In genomic region chr14:65226824-65227604, GRCh38 we compare ENCODE assay signal across 11 cellular contexts.
A peak's percentile ranks its signal among the peaks of the same experiment; 100 is the strongest.
DNase-seq lines count a peak whose midpoint lies in the region; ATAC-seq, FAIRE-seq and TF ChIP-seq lines count a peak whose summit lies in the region.
"Had no signal": no experiment of that assay in that cellular context is flagged by ENCODE, and none has a peak within 500 bp of the region (broad histone marks: within the 10 kb centered on the region; RNA-seq: fewer than 3 reads in every experiment).

No MANE protein-coding gene starts in this region.

- H3K36me3 ChIP-seq in endodermal cell (ENCODE audit: control insufficient read depth, insufficient read depth, low read length) (no peaks in the 10 kb centered on the region), pancreas (no peaks in the 10 kb centered on the region)

- H3K36me3 Mint-ChIP-seq in endodermal cell (ENCODE audit: low read depth) = no peaks in the 10 kb centered on the region

- peak overlapping the region; percentile 28 for H3K9ac ChIP-seq in endodermal cell (ENCODE audit: extremely low read depth, low read length, poor library complexity, severe bottlenecking)

- no peak for FAIRE-seq in pancreas (lab: Jason Lieb, UNC)
- FAIRE-seq: G401.6 had no signal

- TF ChIP-seq CTCF in endodermal cell (conservative IDR thresholded peaks at IDR 0.05) = no peak
- no peak for TF ChIP-seq CTCF in pancreas (IDR thresholded peaks at IDR 0.05)

- 55 to 70% methylated on average over 5 to 7 of the region's 7 CpGs for WGBS in endodermal cell (ENCODE audit: insufficient coverage in 1 of 2, insufficient read length in 1 of 2), 2 experiments
- WGBS in pancreas, 2 donors = 37 to 46% methylated on average over 7 of the region's 7 CpGs

- DNase-seq in DMS53 (lab: John Stamatoyannopoulos, UW) (peak; percentile 80), M059J (ENCODE audit: low read depth) (peak; percentile 37), endodermal cell (peak; percentile 90), pancreas (peak in 5 of 6 donors; percentile 39 to 79 (median 68)), AML-193 (lab: John Stamatoyannopoulos, UW) (no peak), NCI-H2227 (lab: John Stamatoyannopoulos, UW; ENCODE audit: unreplicated experiment) (no peak)
- DNase-seq: GOT3, NCI-H2171 treated with DMSO at 0.1 percent for 48 hours had no signal

- H3K4me3 ChIP-seq in endodermal cell (ENCODE audit: low read length) (no peak overlapping the region), pancreas (no peak overlapping the region)

- peak overlapping the region; percentile 94 for H3K27ac Mint-ChIP-seq in endodermal cell

- H3K27me3 Mint-ChIP-seq in endodermal cell (ENCODE audit: insufficient read depth) = no peaks in the 10 kb centered on the region

- H3K4me1 ChIP-seq in endodermal cell (ENCODE audit: control insufficient read depth, insufficient read depth, low read length) (peaks cover 15% of the 10 kb centered on the region), pancreas (peaks cover 32 to 75% (median 57%) of the 10 kb centered on the region in 3 donors)

- ATAC-seq in pancreas (peak; percentile 44 to 73 (median 65)), HG02973 (IDR thresholded peaks at IDR 0.05; ENCODE audit: unreplicated experiment) (no peak), GM18858 (IDR thresholded peaks at IDR 0.05; ENCODE audit: unreplicated experiment) (no peak)

- no peaks in the 10 kb centered on the region for H3K9me3 Mint-ChIP-seq in endodermal cell

- intact Hi-C loops in pancreas (cut with DNase I) = no loop called here

- H3K27ac ChIP-seq in endodermal cell (ENCODE audit: low read depth, low read length) (peak overlapping the region; percentile 48), pancreas (peak overlapping the region; percentile 57 to 95 (median 80))

- peaks cover 68% of the 10 kb centered on the region for H3K4me1 Mint-ChIP-seq in endodermal cell

- H3K4me3 Mint-ChIP-seq in endodermal cell = no peak overlapping the region

- H3K27me3 ChIP-seq in endodermal cell (ENCODE audit: control insufficient read depth, insufficient read depth, low read length, poor library complexity, severe bottlenecking) = no peaks in the 10 kb centered on the region
- no peaks in the 10 kb centered on the region for H3K27me3 ChIP-seq in pancreas

- no peaks in the 10 kb centered on the region for H3K9me3 ChIP-seq in endodermal cell (ENCODE audit: control insufficient read depth, low read length)
- H3K9me3 ChIP-seq in pancreas = no peaks in the 10 kb centered on the region

Comparison
In these comparisons a context has a peak if more than half of its experiments do, and no peak if none do; other contexts are left out.
1. DNase-seq: peak in DMS53 (single experiment), M059J (single experiment), endodermal cell (single experiment) and pancreas (5 of 6); none in AML-193 (0 of 2) and NCI-H2227 (single experiment).
2. ATAC-seq: peak in pancreas (4 of 4); none in HG02973 (single experiment) and GM18858 (single experiment).